Comparison of ENCODE assay signal across 9 cellular contexts in genomic region chr5:145834554-145834916, GRCh38. TPM values are rescaled to one million over a fixed set of nuclear protein-coding genes. Genes with fewer than 3 reads are reported as not detected.
A peak's percentile ranks its signal among the peaks of the same experiment; 100 is the strongest.
DNase-seq lines count a peak whose midpoint lies in the region; ATAC-seq and TF ChIP-seq lines count a peak whose summit lies in the region.
"Had no signal": no experiment of that assay in that cellular context is flagged by ENCODE, and none has a peak within 500 bp of the region (broad histone marks: within the 10 kb centered on the region; RNA-seq: fewer than 3 reads in every experiment).

No MANE protein-coding gene starts in this region.

- no peak for TF ChIP-seq POLR2A in body of pancreas (IDR thresholded peaks at IDR 0.05)
- TF ChIP-seq POLR2A in vagina (IDR thresholded peaks at IDR 0.05), result no peak

- DNase-seq in left ventricle myocardium inferior, result no peak
- DNase-seq in left ventricle myocardium superior, result no peak
- DNase-seq in body of pancreas, result peak in 2 of 4 donors; percentile 6 to 10
- DNase-seq in mesenchymal stem cell, result no peak
- DNase-seq in vagina (ENCODE audit: extremely low spot score in 2 of 2), result no peak
- DNase-seq in Karpas-422, result no peak

- no peak overlapping the region for H4K91ac ChIP-seq in mesenchymal stem cell (ENCODE audit: low read length)

- H4K20me1 ChIP-seq in Karpas-422 (ENCODE audit: insufficient read depth, low read depth, low read length), result no peaks in the 10 kb centered on the region

- H3K4me1 ChIP-seq in left ventricle myocardium inferior (peaks cover 46% of the 10 kb centered on the region), body of pancreas (peaks cover 58% of the 10 kb centered on the region), mesenchymal stem cell (ENCODE audit: control insufficient read depth, insufficient read depth, low read depth, low read length) (peaks cover 9% of the 10 kb centered on the region), vagina (peaks cover 42% of the 10 kb centered on the region), Karpas-422 (ENCODE audit: low read length) (no peaks in the 10 kb centered on the region)

- H3K4me2 ChIP-seq in mesenchymal stem cell (ENCODE audit: low read length, poor library complexity, severe bottlenecking), result peak overlapping the region; percentile 58
- H3K4me2 ChIP-seq in Karpas-422 (ENCODE audit: low read depth, low read length, poor library complexity, severe bottlenecking), result no peak overlapping the region

- no peak overlapping the region for H2BK120ac ChIP-seq in mesenchymal stem cell (ENCODE audit: low read depth, low read length)

- ATAC-seq in left ventricle myocardium superior, result no peak
- no peak for ATAC-seq in body of pancreas
- no peak for ATAC-seq in GM18502 (IDR thresholded peaks at IDR 0.05; ENCODE audit: poor library complexity, unreplicated experiment)
- ATAC-seq in HG03457 (IDR thresholded peaks at IDR 0.05; ENCODE audit: unreplicated experiment), result no peak

- TF ChIP-seq CTCF in left ventricle myocardium inferior (IDR thresholded peaks at IDR 0.05; ENCODE audit: borderline replicate concordance) (no peak), body of pancreas (IDR thresholded peaks at IDR 0.05) (no peak), vagina (IDR thresholded peaks at IDR 0.05) (no peak)

- no peaks in the 10 kb centered on the region for H3K36me3 ChIP-seq in left ventricle myocardium inferior
- no peaks in the 10 kb centered on the region for H3K36me3 ChIP-seq in body of pancreas (replicated peaks in 1 of 2; ENCODE audit: insufficient read depth in 1 of 2, low read depth in 2 of 2)
- H3K36me3 ChIP-seq in mesenchymal stem cell (ENCODE audit: control insufficient read depth in 1 of 2, insufficient read depth in 2 of 2, low read depth in 1 of 2, low read length in 2 of 2), result no peaks in the 10 kb centered on the region
- no peaks in the 10 kb centered on the region for H3K36me3 ChIP-seq in vagina
- H3K36me3 ChIP-seq in Karpas-422 (ENCODE audit: insufficient read depth, low read length), result no peaks in the 10 kb centered on the region

- H3K4me3 ChIP-seq in left ventricle myocardium inferior, result peak overlapping the region; percentile 78
- peak overlapping the region; percentile 65 to 90 for H3K4me3 ChIP-seq in body of pancreas
- H3K4me3 ChIP-seq in mesenchymal stem cell (ENCODE audit: insufficient read depth in 1 of 2, low read depth in 1 of 2, low read length in 2 of 2), result peak overlapping the region; percentile 66 to 89
- peak overlapping the region; percentile 68 to 70 for H3K4me3 ChIP-seq in vagina
- H3K4me3 ChIP-seq in Karpas-422 (ENCODE audit: low read length), result no peak overlapping the region

- H3K14ac ChIP-seq in mesenchymal stem cell (ENCODE audit: low read length in 2 of 2), result peak overlapping the region in 1 of 2 experiments; percentile 12

- peaks cover 9% of the 10 kb centered on the region for H3K79me1 ChIP-seq in mesenchymal stem cell (replicated peaks; ENCODE audit: low read length, poor library complexity, severe bottlenecking)

- H4K8ac ChIP-seq in mesenchymal stem cell (ENCODE audit: low read length), result peak overlapping the region; percentile 12

- intact Hi-C loops in left ventricle myocardium inferior (cut with micrococcal nuclease) (no loop called here), left ventricle myocardium superior (cut with micrococcal nuclease) (no loop called here), body of pancreas (cut with DNase I) (no loop called here), vagina (cut with DNase I) (no loop called here)

- H3K18ac ChIP-seq in mesenchymal stem cell (ENCODE audit: low read depth in 1 of 2, low read length in 2 of 2), result peak overlapping the region in 1 of 2 experiments; percentile 79

- no peak overlapping the region for H2AK5ac ChIP-seq in mesenchymal stem cell (ENCODE audit: low read length, severe bottlenecking)

- H2BK15ac ChIP-seq in mesenchymal stem cell (ENCODE audit: low read depth, poor library complexity, severe bottlenecking), result no peak overlapping the region

- no peak overlapping the region for H3K4ac ChIP-seq in mesenchymal stem cell (ENCODE audit: low read depth in 1 of 2, low read length in 2 of 2)

- no peak overlapping the region for H2BK5ac ChIP-seq in mesenchymal stem cell (ENCODE audit: low read depth, low read length, poor library complexity, severe bottlenecking)

- H3K27me3 ChIP-seq in left ventricle myocardium inferior (ENCODE audit: low read depth) (no peaks in the 10 kb centered on the region), body of pancreas (no peaks in the 10 kb centered on the region), mesenchymal stem cell (ENCODE audit: control insufficient read depth in 1 of 2, insufficient read depth in 1 of 2, low read length in 2 of 2) (no peaks in the 10 kb centered on the region), vagina (no peaks in the 10 kb centered on the region), Karpas-422 (ENCODE audit: low read length) (no peaks in the 10 kb centered on the region)

- peak overlapping the region; percentile 81 for H3K27ac ChIP-seq in left ventricle myocardium inferior (replicated peaks)
- H3K27ac ChIP-seq in body of pancreas, result peak overlapping the region in 3 of 4 donors; percentile 87 to 91 (median 89)
- H3K27ac ChIP-seq in mesenchymal stem cell (ENCODE audit: low read length, poor library complexity, severe bottlenecking), result no peak overlapping the region
- H3K27ac ChIP-seq in vagina, result peak overlapping the region; percentile 63
- H3K27ac ChIP-seq in Karpas-422 (ENCODE audit: low read length), result no peak overlapping the region
- H3K27ac ChIP-seq: SK-N-MC had no signal

- WGBS in body of pancreas, 2 donors, result 11 to 12% methylated on average over 10 of the region's 10 CpGs
- WGBS in mesenchymal stem cell, result 42% methylated on average over 10 of the region's 10 CpGs

- no peak overlapping the region for H2BK12ac ChIP-seq in mesenchymal stem cell (ENCODE audit: low read length in 2 of 2)

- H3K79me2 ChIP-seq in Karpas-422 (ENCODE audit: low read length), result no peaks in the 10 kb centered on the region

- peak overlapping the region; percentile 68 for H2AFZ ChIP-seq in mesenchymal stem cell (ENCODE audit: low read depth, low read length)
- no peak overlapping the region for H2AFZ ChIP-seq in Karpas-422 (ENCODE audit: low read length)

- H3K9me2 ChIP-seq in Karpas-422 (replicated peaks; ENCODE audit: insufficient read depth, low read length), result no peaks in the 10 kb centered on the region

- H3K9ac ChIP-seq in mesenchymal stem cell (ENCODE audit: low read length) (peak overlapping the region; percentile 82), Karpas-422 (ENCODE audit: low read length) (no peak overlapping the region)

- H3K23ac ChIP-seq in mesenchymal stem cell (ENCODE audit: low read length in 2 of 2), result peak overlapping the region in 1 of 2 experiments; percentile 50

- H3K9me3 ChIP-seq in left ventricle myocardium inferior (replicated peaks), result no peaks in the 10 kb centered on the region
- no peaks in the 10 kb centered on the region for H3K9me3 ChIP-seq in body of pancreas
- H3K9me3 ChIP-seq in mesenchymal stem cell (ENCODE audit: control insufficient read depth, low read length), result no peaks in the 10 kb centered on the region
- no peaks in the 10 kb centered on the region for H3K9me3 ChIP-seq in vagina
- H3K9me3 ChIP-seq in Karpas-422 (ENCODE audit: low read length), result no peaks in the 10 kb centered on the region

RNA-seq across cellular contexts. Expression of gene PRELID2, which starts 0.6 kb away (rescaled TPM):
- total RNA-seq in left ventricle myocardium inferior (12.2 TPM), left ventricle myocardium superior (18.9 TPM), body of pancreas (10 to 100 TPM; 17.1 to 22.4 TPM), vagina (16.2 TPM)
- 3.5 TPM for polyA plus RNA-seq in mesenchymal stem cell (2013, experiment 1 of 2)
- polyA plus RNA-seq in mesenchymal stem cell (2013, experiment 2 of 2), result 3.7 TPM
- not detected in 2 replicates for total RNA-seq in Karpas-422 (2014; rRNA removed; shearing (Covaris generic); ENCODE audit: low replicate concordance)

RNA-seq across cellular contexts. Expression of gene GRXCR2, which starts 38.3 kb away (rescaled TPM):
- total RNA-seq in left ventricle myocardium inferior (1.1 TPM), left ventricle myocardium superior (3.8 TPM), body of pancreas (not detected), vagina (not detected)
- not detected for polyA plus RNA-seq in mesenchymal stem cell (2013, experiment 1 of 2)
- polyA plus RNA-seq in mesenchymal stem cell (2013, experiment 2 of 2), result not detected
- total RNA-seq in Karpas-422 (2014; rRNA removed; shearing (Covaris generic); ENCODE audit: low replicate concordance), result not detected in 2 replicates

Comparison
In these comparisons a context has a peak if more than half of its experiments do, and no peak if none do; other contexts are left out.
1. H3K27ac ChIP-seq: peak in left ventricle myocardium inferior (single experiment), body of pancreas (3 of 4) and vagina (single experiment); none in mesenchymal stem cell (single experiment) and Karpas-422 (single experiment).
2. RNA of gene PRELID2, which starts 0.6 kb away (total RNA-seq): 17.1 to 22.4 TPM in body of pancreas, 18.9 TPM in left ventricle myocardium superior (single experiment), 16.2 TPM in vagina (single experiment) and 12.2 TPM in left ventricle myocardium inferior (single experiment); not detected in Karpas-422; every median in the first group is over 10 times any median in the second.